Comparison of ENCODE assay signal across 20 cellular contexts in genomic region chr1:162694911-162695310, GRCh38.
DNase-seq lines count a peak whose midpoint lies in the region; ATAC-seq and TF ChIP-seq lines count a peak whose summit lies in the region.
"Had no signal": no experiment of that assay in that cellular context is flagged by ENCODE, and none has a peak within 500 bp of the region (broad histone marks: within the 10 kb centered on the region; RNA-seq: fewer than 3 reads in every experiment).

No MANE protein-coding gene starts in this region.

- peak overlapping the region; percentile 80 for H3K9ac ChIP-seq in adipocyte (ENCODE audit: low read length)
- H3K9ac ChIP-seq in mesenchymal stem cell (ENCODE audit: low read length), result peak overlapping the region; percentile 64

- no peak overlapping the region for H3K4ac ChIP-seq in mesenchymal stem cell (ENCODE audit: low read depth in 1 of 2, low read length in 2 of 2)

- CTCF ChIA-PET in A673 (lab: Charles Lee), result no interaction called here
- CTCF ChIA-PET in activated CD8-positive, alpha-beta memory T cell treated with anti-CD3 and anti-CD28 coated beads, Interleukin-2, amount 10 ng/mL, durations not matched to agents 7 days and 5 days (lab: Charles Lee), result no interaction called here

- POLR2A ChIA-PET in A673 (lab: Charles Lee; ENCODE audit: low non-redundant PET), result no interaction called here

- no peak overlapping the region for H3K23ac ChIP-seq in mesenchymal stem cell (ENCODE audit: low read length in 2 of 2)

- no peak overlapping the region for H3K4me2 ChIP-seq in mesenchymal stem cell (ENCODE audit: low read length, poor library complexity, severe bottlenecking)

- peaks cover 25% of the 10 kb centered on the region for H3K79me1 ChIP-seq in mesenchymal stem cell (replicated peaks; ENCODE audit: low read length, poor library complexity, severe bottlenecking)

- DNase-seq in A673 (ENCODE audit: low spot score) (no peak), adipocyte (ENCODE audit: low read depth) (no peak), mesenchymal stem cell (no peak), stomach (no peak), DMS53 (lab: John Stamatoyannopoulos, UW) (no peak), NOMO-1 treated with dmso at 0.1 percent for 144 hours (lab: John Stamatoyannopoulos, UW; ENCODE audit: unreplicated experiment) (no peak)
- DNase-seq in activated CD8-positive, alpha-beta memory T cell treated with anti-CD3 and anti-CD28 coated beads, Interleukin-2, amount 10 ng/mL, durations not matched to agents 7 days and 5 days, result no peak
- DNase-seq: Caco-2; CD4-positive, alpha-beta T cell; GF-D8; GOT3; KBM-7; NCI-H1105; NCI-H1694; NCI-H2081 treated with DMSO at 0.1 percent for 48 hours; NCI-H510A; NCI-H774; SHP77 treated with DMSO at 0.1 percent for 48 hours had no signal

- intact Hi-C loops in A673 (cut with micrococcal nuclease; ENCODE audit: unreplicated experiment), result no loop called here
- intact Hi-C loops in stomach (cut with DNase I; ENCODE audit: low total_unique reads), result no loop called here

- H3K4me1 Mint-ChIP-seq in activated CD8-positive, alpha-beta memory T cell treated with anti-CD3 and anti-CD28 coated beads, Interleukin-2, amount 10 ng/mL, durations not matched to agents 7 days and 5 days, result no peaks in the 10 kb centered on the region

- H3K4me3 ChIP-seq in A673 (ENCODE audit: low read depth, low read length, poor library complexity, severe bottlenecking) (no peak overlapping the region), adipocyte (ENCODE audit: low read length) (no peak overlapping the region), mesenchymal stem cell (ENCODE audit: insufficient read depth in 1 of 2, low read depth in 1 of 2, low read length in 2 of 2) (no peak overlapping the region), stomach (no peak overlapping the region)

- H3K36me3 ChIP-seq in A673 (ENCODE audit: insufficient read depth, low read length, poor library complexity, severe bottlenecking) (no peaks in the 10 kb centered on the region), adipocyte (ENCODE audit: control insufficient read depth, insufficient read depth, low read length, severe bottlenecking) (no peaks in the 10 kb centered on the region), mesenchymal stem cell (ENCODE audit: control insufficient read depth in 1 of 2, insufficient read depth in 2 of 2, low read depth in 1 of 2, low read length in 2 of 2) (peaks cover 0 to 8% of the 10 kb centered on the region in 2 experiments), stomach (no peaks in the 10 kb centered on the region)

- H3K9me3 ChIP-seq in A673 (ENCODE audit: low read depth, low read length, poor library complexity, severe bottlenecking), result no peaks in the 10 kb centered on the region
- no peaks in the 10 kb centered on the region for H3K9me3 ChIP-seq in adipocyte (ENCODE audit: control insufficient read depth, low read length)
- H3K9me3 ChIP-seq in mesenchymal stem cell (ENCODE audit: control insufficient read depth, low read length), result no peaks in the 10 kb centered on the region
- no peaks in the 10 kb centered on the region for H3K9me3 ChIP-seq in stomach
- H3K9me3 ChIP-seq: Caco-2 had no signal

- no TSS peak for BruUV-seq in A673 (replicated peaks; lab: Mats Ljungman, UMichigan)

- H2BK15ac ChIP-seq in mesenchymal stem cell (ENCODE audit: low read depth, poor library complexity, severe bottlenecking), result no peak overlapping the region

- H3K4me3 Mint-ChIP-seq in activated CD8-positive, alpha-beta memory T cell treated with anti-CD3 and anti-CD28 coated beads, Interleukin-2, amount 10 ng/mL, durations not matched to agents 7 days and 5 days, result no peak overlapping the region
- H3K4me3 Mint-ChIP-seq: CD4-positive, alpha-beta T cell had no signal

- no peak overlapping the region for H4K8ac ChIP-seq in mesenchymal stem cell (ENCODE audit: low read length)

- H3K36me3 Mint-ChIP-seq in activated CD8-positive, alpha-beta memory T cell treated with anti-CD3 and anti-CD28 coated beads, Interleukin-2, amount 10 ng/mL, durations not matched to agents 7 days and 5 days, result no peaks in the 10 kb centered on the region

- no peak overlapping the region for H3K27ac Mint-ChIP-seq in activated CD8-positive, alpha-beta memory T cell treated with anti-CD3 and anti-CD28 coated beads, Interleukin-2, amount 10 ng/mL, durations not matched to agents 7 days and 5 days
- H3K27ac Mint-ChIP-seq: CD4-positive, alpha-beta T cell had no signal

- no peak overlapping the region for H2AK5ac ChIP-seq in mesenchymal stem cell (ENCODE audit: low read length, severe bottlenecking)

- TF ChIP-seq POLR2A in stomach (IDR thresholded peaks at IDR 0.05), result no peak

- ATAC-seq in activated CD8-positive, alpha-beta memory T cell treated with anti-CD3 and anti-CD28 coated beads, Interleukin-2, amount 10 ng/mL, durations not matched to agents 7 days and 5 days, result no peak
- no peak for ATAC-seq in HG03135 (IDR thresholded peaks at IDR 0.05; ENCODE audit: unreplicated experiment)
- ATAC-seq: HCT116 had no signal

- H2BK5ac ChIP-seq in mesenchymal stem cell (ENCODE audit: low read depth, low read length, poor library complexity, severe bottlenecking), result no peak overlapping the region

- no peak overlapping the region for H3K14ac ChIP-seq in mesenchymal stem cell (ENCODE audit: low read length in 2 of 2)

- 97% methylated on average over 2 of the region's 4 CpGs for WGBS in mesenchymal stem cell
- WGBS in stomach, 5 donors, result 77 to 93% (median 91%) methylated on average over 4 of the region's 4 CpGs

- H3K4me1 ChIP-seq in A673 (ENCODE audit: insufficient read depth, low read length, poor library complexity, severe bottlenecking), result peaks cover 64% of the 10 kb centered on the region
- peaks cover 88% of the 10 kb centered on the region for H3K4me1 ChIP-seq in adipocyte (ENCODE audit: control insufficient read depth, insufficient read depth, low read length)
- peaks cover 11% of the 10 kb centered on the region for H3K4me1 ChIP-seq in mesenchymal stem cell (ENCODE audit: control insufficient read depth, insufficient read depth, low read depth, low read length)
- peaks cover 8 to 78% (median 46%) of the 10 kb centered on the region in 4 donors for H3K4me1 ChIP-seq in stomach

- no peaks in the 10 kb centered on the region for H3K9me3 Mint-ChIP-seq in activated CD8-positive, alpha-beta memory T cell treated with anti-CD3 and anti-CD28 coated beads, Interleukin-2, amount 10 ng/mL, durations not matched to agents 7 days and 5 days (ENCODE audit: low read depth)
- H3K9me3 Mint-ChIP-seq: CD4-positive, alpha-beta T cell had no signal

- H3K27me3 ChIP-seq in A673 (replicated peaks; ENCODE audit: insufficient read depth, low read depth, low read length, poor library complexity), result no peaks in the 10 kb centered on the region
- H3K27me3 ChIP-seq in adipocyte (replicated peaks; ENCODE audit: control insufficient read depth, insufficient read depth, low read length), result no peaks in the 10 kb centered on the region
- no peaks in the 10 kb centered on the region for H3K27me3 ChIP-seq in mesenchymal stem cell (ENCODE audit: control insufficient read depth in 1 of 2, insufficient read depth in 1 of 2, low read length in 2 of 2)
- no peaks in the 10 kb centered on the region for H3K27me3 ChIP-seq in stomach

- no peak overlapping the region for H3K18ac ChIP-seq in mesenchymal stem cell (ENCODE audit: low read depth in 1 of 2, low read length in 2 of 2)

- TF ChIP-seq EP300 in stomach (IDR thresholded peaks at IDR 0.05), result no peak

- peak overlapping the region; percentile 46 for H3K27ac ChIP-seq in A673 (ENCODE audit: low read depth, low read length, poor library complexity, severe bottlenecking)
- no peak overlapping the region for H3K27ac ChIP-seq in mesenchymal stem cell (ENCODE audit: low read length, poor library complexity, severe bottlenecking)
- peak overlapping the region in 4 of 5 donors; percentile 74 to 87 (median 82) for H3K27ac ChIP-seq in stomach

- no peak overlapping the region for H2BK120ac ChIP-seq in mesenchymal stem cell (ENCODE audit: low read depth, low read length)

- TF ChIP-seq CTCF in A673 (conservative IDR thresholded peaks at IDR 0.05; ENCODE audit: low read depth, low read length) (no peak), stomach (IDR thresholded peaks at IDR 0.05) (no peak)

- H4K91ac ChIP-seq in mesenchymal stem cell (ENCODE audit: low read length), result no peak overlapping the region

- H3K27me3 Mint-ChIP-seq in activated CD8-positive, alpha-beta memory T cell treated with anti-CD3 and anti-CD28 coated beads, Interleukin-2, amount 10 ng/mL, durations not matched to agents 7 days and 5 days, result peaks cover 10% of the 10 kb centered on the region

- H2BK12ac ChIP-seq in mesenchymal stem cell (ENCODE audit: low read length in 2 of 2), result peak overlapping the region in 1 of 2 experiments; percentile 80

- H2AFZ ChIP-seq in mesenchymal stem cell (ENCODE audit: low read depth, low read length), result no peak overlapping the region
